13 cellular contexts compared by ENCODE assay signal in genomic region chr7:79787623-79788022, GRCh38.
"Had no signal": no experiment of that assay in that cellular context is flagged by ENCODE, and none has a peak within 500 bp of the region (broad histone marks: within the 10 kb centered on the region; RNA-seq: fewer than 3 reads in every experiment).

No MANE protein-coding gene starts in this region.

- H3K4me3 ChIP-seq: ascending aorta, stomach, thoracic aorta had no signal

- H3K27me3 ChIP-seq: ascending aorta, stomach had no signal

- H3K9me3 ChIP-seq: ascending aorta, stomach, thoracic aorta had no signal

- ATAC-seq: activated CD4-positive, CD25-positive, alpha-beta regulatory T cell treated with anti-CD3 and anti-CD28 coated beads, Interleukin-2, amount 50 U/mL, for 24 hours; sciatic nerve had no signal

- H3K36me3 ChIP-seq: ascending aorta, stomach, thoracic aorta had no signal

- H3K27ac ChIP-seq: ascending aorta, stomach, thoracic aorta had no signal

- DNase-seq: activated CD4-positive, alpha-beta T cell treated with anti-CD3 and anti-CD28 coated beads, Interleukin-2, amount 50 U/mL, for 1 hour; activated CD8-positive, alpha-beta memory T cell treated with anti-CD3 and anti-CD28 coated beads for 24 hours; activated naive CD4-positive, alpha-beta T cell; foreskin melanocyte; mesenchymal stem cell; stimulated activated CD4-positive, alpha-beta T cell treated with anti-CD3 and anti-CD28 coated beads, Interleukin-2, amount 100 ng/mL, for 24 hours; stomach; T-helper 1 cell; T1000 had no signal

- H3K4me1 ChIP-seq: ascending aorta, stomach had no signal
